In the genomic region with DNA sequence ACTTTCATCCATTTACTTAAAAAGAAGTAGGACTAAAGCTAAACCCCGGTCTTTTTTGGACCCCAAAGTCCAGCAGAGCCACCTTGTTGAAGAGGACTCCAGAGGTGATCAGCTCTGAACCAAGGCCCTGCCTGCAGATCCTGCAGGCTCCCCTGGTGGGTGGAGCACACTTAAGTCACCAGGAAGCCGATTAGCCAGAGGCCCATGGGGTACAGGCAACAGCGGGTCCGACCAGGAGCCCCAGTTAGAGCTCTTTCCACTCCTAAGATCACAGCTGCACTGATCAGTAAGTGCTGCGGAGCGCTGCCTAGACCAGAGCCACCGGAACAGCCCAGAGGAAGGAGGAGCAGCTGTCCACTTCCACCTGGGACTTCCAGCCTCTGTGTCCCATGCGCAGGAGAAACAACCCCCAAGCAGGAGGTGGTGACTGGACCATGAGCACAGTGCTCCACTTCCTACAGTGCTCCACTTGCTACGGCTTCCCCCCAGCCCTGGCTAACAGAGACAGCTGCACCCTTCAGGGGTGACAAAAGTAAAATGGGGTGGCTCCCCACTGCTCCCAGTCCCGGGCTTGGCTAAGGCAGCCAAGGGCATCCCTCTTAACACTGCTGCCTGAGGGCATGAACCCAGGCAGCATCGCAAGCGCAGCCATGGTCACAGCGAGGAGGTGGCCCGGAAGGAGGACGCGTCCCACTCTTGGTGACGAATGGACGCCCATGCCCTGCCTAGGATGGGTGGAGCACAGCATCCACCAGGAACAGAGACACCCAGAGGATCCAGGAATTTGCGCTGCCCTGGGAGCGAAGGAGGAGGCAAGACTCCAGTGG, we compare ENCODE assay signal across 16 cellular contexts.
"Had no signal": no experiment of that assay in that cellular context is flagged by ENCODE, and none has a peak within 500 bp of the region (broad histone marks: within the 10 kb centered on the region; RNA-seq: fewer than 3 reads in every experiment).

No MANE protein-coding gene starts in this region.

- H3K27me3 ChIP-seq: ascending aorta, gastrocnemius medialis, heart right ventricle, stomach, thyroid gland had no signal

- H3K36me3 ChIP-seq: gastrocnemius medialis had no signal

- H3K4me1 Mint-ChIP-seq: activated B cell treated with CpG ODN at 0.5 μM for 24 hours; activated CD4-positive, alpha-beta T cell treated with anti-CD3 and anti-CD28 coated beads, Interleukin-2, amount 10 ng/mL, durations not matched to agents 24 days and 14 days; mesothelial cell of epicardium; T-cell had no signal

- DNase-seq: activated B cell treated with CpG ODN at 0.5 μM for 24 hours; activated CD4-positive, alpha-beta T cell treated with anti-CD3 and anti-CD28 coated beads, Interleukin-2, amount 10 ng/mL, durations not matched to agents 24 days and 14 days; activated gamma-delta T cell treated with Interleukin-2 at 50 U/mL for 16 hours; activated T-cell treated with anti-CD3 and anti-CD28 coated beads, Interleukin-2, amount 50 U/mL, for 72 hours; gastrocnemius medialis; heart right ventricle; stimulated activated CD4-positive, alpha-beta T cell treated with anti-CD3 and anti-CD28 coated beads, Interleukin-4, amount 100 ng/mL, for 4 hours; stomach; T1000; thyroid gland had no signal

- ATAC-seq: activated T-cell treated with anti-CD3 and anti-CD28 coated beads, Interleukin-2, amount 50 U/mL, for 72 hours; gastrocnemius medialis; T-cell had no signal

- H3K4me3 Mint-ChIP-seq: activated B cell treated with CpG ODN at 0.5 μM for 24 hours; activated CD4-positive, alpha-beta T cell treated with anti-CD3 and anti-CD28 coated beads, Interleukin-2, amount 10 ng/mL, durations not matched to agents 24 days and 14 days; activated T-cell treated with anti-CD3 and anti-CD28 coated beads, Interleukin-2, amount 50 U/mL, for 72 hours; mesothelial cell of epicardium; neural crest cell; T-cell had no signal

- H3K9me3 ChIP-seq: ascending aorta, gastrocnemius medialis, heart right ventricle, stomach, thyroid gland had no signal

- H3K27ac Mint-ChIP-seq: activated B cell treated with CpG ODN at 0.5 μM for 24 hours; activated CD4-positive, alpha-beta T cell treated with anti-CD3 and anti-CD28 coated beads, Interleukin-2, amount 10 ng/mL, durations not matched to agents 24 days and 14 days; activated T-cell treated with anti-CD3 and anti-CD28 coated beads, Interleukin-2, amount 50 U/mL, for 72 hours; mesothelial cell of epicardium; T-cell had no signal

- H3K27ac ChIP-seq: ascending aorta, gastrocnemius medialis, heart right ventricle, parathyroid adenoma, stomach, thyroid gland had no signal

- H3K9me3 Mint-ChIP-seq: activated B cell treated with CpG ODN at 0.5 μM for 24 hours; activated CD4-positive, alpha-beta T cell treated with anti-CD3 and anti-CD28 coated beads, Interleukin-2, amount 10 ng/mL, durations not matched to agents 24 days and 14 days; activated T-cell treated with anti-CD3 and anti-CD28 coated beads, Interleukin-2, amount 50 U/mL, for 72 hours; neural crest cell; T-cell had no signal

- H3K27me3 Mint-ChIP-seq: activated B cell treated with CpG ODN at 0.5 μM for 24 hours; activated CD4-positive, alpha-beta T cell treated with anti-CD3 and anti-CD28 coated beads, Interleukin-2, amount 10 ng/mL, durations not matched to agents 24 days and 14 days; T-cell had no signal

- H3K4me1 ChIP-seq: gastrocnemius medialis, heart right ventricle, parathyroid adenoma, stomach, thyroid gland had no signal

- H3K4me3 ChIP-seq: ascending aorta, gastrocnemius medialis, heart right ventricle, skin epidermis, stomach, thyroid gland had no signal
